In the genomic region with DNA sequence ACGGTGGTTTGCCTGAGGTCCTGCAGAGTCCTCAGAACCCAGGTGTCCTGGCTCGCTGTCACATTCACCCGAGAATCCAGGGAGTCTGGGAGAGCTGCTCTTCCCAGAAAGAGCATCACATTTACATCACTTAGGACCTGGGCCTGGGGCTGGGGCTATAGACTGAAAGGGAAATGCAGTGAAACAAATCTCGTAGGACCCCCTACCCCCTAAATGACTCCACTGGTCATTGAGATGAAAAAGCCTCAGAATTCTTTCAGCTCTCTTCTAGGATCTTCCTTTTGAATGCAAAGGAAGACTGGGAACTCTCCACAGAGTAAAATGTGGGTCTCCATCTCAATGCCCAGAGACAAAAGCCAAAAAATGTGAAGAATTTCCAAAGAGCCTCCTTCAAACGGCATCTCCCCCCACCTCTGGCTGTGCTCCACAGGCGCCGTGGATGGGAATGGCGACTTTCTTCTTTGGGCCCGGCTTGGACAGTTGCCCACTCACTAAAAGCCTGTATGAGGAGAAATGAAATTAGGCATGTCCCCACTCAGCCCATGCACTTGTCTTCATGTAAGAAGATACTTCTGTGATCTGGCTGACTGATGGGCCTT, we compare ENCODE assay signal across 16 cellular contexts. TPM values are rescaled to one million over a fixed set of nuclear protein-coding genes. Genes with fewer than 3 reads are reported as not detected.
DNase-seq lines count a peak whose midpoint lies in the region; TF ChIP-seq lines count a peak whose summit lies in the region.
"Had no signal": no experiment of that assay in that cellular context is flagged by ENCODE, and none has a peak within 500 bp of the region (broad histone marks: within the 10 kb centered on the region; RNA-seq: fewer than 3 reads in every experiment).

No MANE protein-coding gene starts in this region.

- intact Hi-C loops in thyroid gland (cut with DNase I) (no loop called here), head of caudate nucleus (cut with DNase I) (no loop called here)
- intact Hi-C loops in activated CD4-positive, alpha-beta T cell treated with anti-CD3 and anti-CD28 coated beads, Interleukin-2, amount 10 ng/mL, durations not matched to agents 24 days and 14 days (cut with micrococcal nuclease): no loop called here

- no CpG with 5 or more reads among the region's 9 CpGs for WGBS in iPS DF 6.9 (ENCODE audit: insufficient coverage, insufficient read length)
- WGBS in thyroid gland, 2 donors: 24 to 30% methylated on average over 7 to 9 of the region's 9 CpGs

- H3K27me3 ChIP-seq in NT2/D1 (ENCODE audit: insufficient read depth, insufficient read length) (no peaks in the 10 kb centered on the region), iPS DF 6.9 (ENCODE audit: control insufficient read depth, insufficient read depth, low read length) (no peaks in the 10 kb centered on the region), thyroid gland (no peaks in the 10 kb centered on the region)

- no peak overlapping the region for H3K4me3 Mint-ChIP-seq in activated CD4-positive, alpha-beta T cell treated with anti-CD3 and anti-CD28 coated beads, Interleukin-2, amount 10 ng/mL, durations not matched to agents 24 days and 14 days
- H3K4me3 Mint-ChIP-seq: T-helper 17 cell had no signal

- peaks cover 3% of the 10 kb centered on the region for H3K4me1 Mint-ChIP-seq in activated CD4-positive, alpha-beta T cell treated with anti-CD3 and anti-CD28 coated beads, Interleukin-2, amount 10 ng/mL, durations not matched to agents 24 days and 14 days
- H3K4me1 Mint-ChIP-seq: T-helper 17 cell had no signal

- H3K27ac ChIP-seq in iPS DF 6.9 (ENCODE audit: low read length) (peak overlapping the region; percentile 60), thyroid gland (no peak overlapping the region)
- H3K27ac ChIP-seq: neutrophil, RWPE1 had no signal

- H3K36me3 ChIP-seq in NT2/D1 (ENCODE audit: insufficient read depth, insufficient read length, low read length) (no peaks in the 10 kb centered on the region), iPS DF 6.9 (ENCODE audit: control insufficient read depth, insufficient read depth, low read length) (no peaks in the 10 kb centered on the region), thyroid gland (no peaks in the 10 kb centered on the region)
- H3K36me3 ChIP-seq: neutrophil had no signal

- no peaks in the 10 kb centered on the region for H3K9me3 Mint-ChIP-seq in activated CD4-positive, alpha-beta T cell treated with anti-CD3 and anti-CD28 coated beads, Interleukin-2, amount 10 ng/mL, durations not matched to agents 24 days and 14 days

- H3K4me3 ChIP-seq in NT2/D1 (ENCODE audit: insufficient read length, low read depth): peak overlapping the region; percentile 12
- H3K4me3 ChIP-seq in iPS DF 6.9 (ENCODE audit: low read length): no peak overlapping the region
- H3K4me3 ChIP-seq in thyroid gland (replicated peaks in 1 of 3): no peak overlapping the region

- no peaks in the 10 kb centered on the region for H3K36me3 Mint-ChIP-seq in activated CD4-positive, alpha-beta T cell treated with anti-CD3 and anti-CD28 coated beads, Interleukin-2, amount 10 ng/mL, durations not matched to agents 24 days and 14 days (ENCODE audit: low read depth)
- H3K36me3 Mint-ChIP-seq: immature natural killer cell had no signal

- H3K9ac ChIP-seq in NT2/D1 (ENCODE audit: insufficient read length, low read depth): peak overlapping the region; percentile 91

- no peak overlapping the region for H3K27ac Mint-ChIP-seq in activated CD4-positive, alpha-beta T cell treated with anti-CD3 and anti-CD28 coated beads, Interleukin-2, amount 10 ng/mL, durations not matched to agents 24 days and 14 days
- H3K27ac Mint-ChIP-seq: T-helper 17 cell had no signal

- no peak for TF ChIP-seq CTCF in thyroid gland (IDR thresholded peaks at IDR 0.05)

- peak; percentile 27 for DNase-seq in NCI-H2196 (lab: John Stamatoyannopoulos, UW; ENCODE audit: unreplicated experiment)
- DNase-seq in NCI-H2196 treated with DMSO at 0.1 percent for 48 hours (lab: John Stamatoyannopoulos, UW; ENCODE audit: unreplicated experiment): no peak
- peak; percentile 98 for DNase-seq in NT2/D1 (ENCODE audit: low read depth, low spot score)
- peak; percentile 92 for DNase-seq in iPS DF 6.9 (ENCODE audit: low read depth, low spot score)
- DNase-seq in thyroid gland: peak; percentile 72 to 77
- DNase-seq in activated CD4-positive, alpha-beta T cell treated with anti-CD3 and anti-CD28 coated beads for 48 hours: no peak
- no peak for DNase-seq in activated CD4-positive, alpha-beta T cell treated with anti-CD3 and anti-CD28 coated beads, Interleukin-2, amount 10 ng/mL, durations not matched to agents 24 days and 14 days
- DNase-seq in head of caudate nucleus: no peak
- DNase-seq: 8988T; activated naive CD4-positive, alpha-beta T cell treated with anti-CD3 and anti-CD28 coated beads, Interleukin-2, amount 50 U/mL, for 16 hours; immature natural killer cell; right cardiac atrium; stimulated activated CD4-positive, alpha-beta T cell treated with anti-CD3 and anti-CD28 coated beads, Interleukin-2, amount 100 ng/mL, for 24 hours; T-helper 17 cell had no signal

- no peak for TF ChIP-seq POLR2A in thyroid gland (IDR thresholded peaks at IDR 0.05)

- H3K27me3 Mint-ChIP-seq in activated CD4-positive, alpha-beta T cell treated with anti-CD3 and anti-CD28 coated beads, Interleukin-2, amount 10 ng/mL, durations not matched to agents 24 days and 14 days: peaks cover 20% of the 10 kb centered on the region

- H3K9me3 ChIP-seq in NT2/D1 (ENCODE audit: insufficient read depth, low read length): no peaks in the 10 kb centered on the region
- H3K9me3 ChIP-seq in iPS DF 6.9 (ENCODE audit: control insufficient read depth, insufficient read depth, low read length): no peaks in the 10 kb centered on the region
- H3K9me3 ChIP-seq in thyroid gland: no peaks in the 10 kb centered on the region
- H3K9me3 ChIP-seq: neutrophil had no signal

- H3K4me1 ChIP-seq in NT2/D1 (ENCODE audit: insufficient read depth, insufficient read length) (peaks cover 30% of the 10 kb centered on the region), iPS DF 6.9 (ENCODE audit: control insufficient read depth, insufficient read depth, low read length) (peaks cover 9% of the 10 kb centered on the region), thyroid gland (peaks cover 0 to 12% of the 10 kb centered on the region in 2 donors)

RNA-seq across cellular contexts. Expression of a gene that starts 49.0 kb away (rescaled TPM):
- total RNA-seq in thyroid gland: 100 to 1,000 TPM in 1 of 4 donors, 10 to 100 TPM in 3; 47.7 to 125 (median 56.3) TPM
- 0.47 and 0.71 TPM in 2 replicates for total RNA-seq in activated CD4-positive, alpha-beta T cell treated with anti-CD3 and anti-CD28 coated beads, Interleukin-2, amount 10 ng/mL, durations not matched to agents 24 days and 14 days

Comparison
In these comparisons a context has a peak if more than half of its experiments do, and no peak if none do; other contexts are left out.
1. DNase-seq: peak in NCI-H2196 (single experiment), NT2/D1 (single experiment), iPS DF 6.9 (single experiment) and thyroid gland (2 of 2); none in NCI-H2196 treated with DMSO at 0.1 percent for 48 hours (single experiment), activated CD4-positive, alpha-beta T cell treated with anti-CD3 and anti-CD28 coated beads for 48 hours (single experiment), activated CD4-positive, alpha-beta T cell treated with anti-CD3 and anti-CD28 coated beads, Interleukin-2, amount 10 ng/mL, durations not matched to agents 24 days and 14 days (single experiment) and head of caudate nucleus (0 of 42).
2. RNA of a gene that starts 49.0 kb away (total RNA-seq): 47.7 to 125 TPM in thyroid gland; 0.47 to 0.71 TPM in activated CD4-positive, alpha-beta T cell treated with anti-CD3 and anti-CD28 coated beads, Interleukin-2, amount 10 ng/mL, durations not matched to agents 24 days and 14 days; every median in the first group is over 10 times any median in the second.